In the genomic region with DNA sequence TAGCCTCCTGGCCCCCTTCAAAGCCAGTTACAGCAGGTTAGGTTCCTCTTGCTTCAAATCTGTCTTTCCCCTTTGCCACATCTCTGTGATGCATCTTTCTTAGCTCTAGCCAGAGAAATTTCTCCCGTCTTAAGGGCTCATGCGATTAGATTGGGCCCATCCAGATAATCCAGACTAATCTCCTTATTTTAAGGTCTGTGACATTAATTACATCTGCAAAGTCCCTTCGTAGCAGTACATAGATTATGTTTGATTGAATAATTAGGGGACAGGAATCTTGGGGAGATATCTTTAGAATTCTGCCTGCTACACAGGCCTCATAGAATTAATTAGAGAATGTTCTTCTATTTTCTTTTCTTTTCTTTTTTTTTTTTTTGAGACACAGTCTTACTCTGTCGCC, we compare ENCODE assay signal across 19 cellular contexts.
DNase-seq lines count a peak whose midpoint lies in the region; ATAC-seq and TF ChIP-seq lines count a peak whose summit lies in the region.
"Had no signal": no experiment of that assay in that cellular context is flagged by ENCODE, and none has a peak within 500 bp of the region (broad histone marks: within the 10 kb centered on the region; RNA-seq: fewer than 3 reads in every experiment).

No MANE protein-coding gene starts in this region.

- no peak overlapping the region for H3K9ac ChIP-seq in MM.1S (ENCODE audit: low read length)
- H3K9ac ChIP-seq: BLaER1 treated with 17β-estradiol and CSF1 and Interleukin-3, amounts not matched to agents 10 nM and 100 nM had no signal

- no peaks in the 10 kb centered on the region for H3K36me3 ChIP-seq in MM.1S (replicated peaks; ENCODE audit: insufficient read depth, low read length)
- H3K36me3 ChIP-seq in esophagus squamous epithelium = no peaks in the 10 kb centered on the region

- peaks cover 7% of the 10 kb centered on the region for H3F3A ChIP-seq in MM.1S (ENCODE audit: insufficient read depth, low read length)

- H3K27me3 ChIP-seq in MM.1S (replicated peaks; ENCODE audit: insufficient read depth, low read length) = no peaks in the 10 kb centered on the region
- H3K27me3 ChIP-seq in esophagus squamous epithelium = no peaks in the 10 kb centered on the region
- H3K27me3 ChIP-seq: BLaER1 treated with 17β-estradiol and CSF1 and Interleukin-3, amounts not matched to agents 10 nM and 100 nM had no signal

- no peak overlapping the region for H3K4me3 ChIP-seq in MM.1S (ENCODE audit: low read length)
- H3K4me3 ChIP-seq in esophagus squamous epithelium = no peak overlapping the region
- H3K4me3 ChIP-seq: A549; BLaER1 treated with 17β-estradiol and CSF1 and Interleukin-3, amounts not matched to agents 10 nM and 100 nM had no signal

- H3K27ac ChIP-seq in MM.1S (ENCODE audit: low read length) (peak overlapping the region; percentile 2; the same call in 1 of the 2 replicates), esophagus squamous epithelium (no peak overlapping the region)
- H3K27ac ChIP-seq: 22Rv1; A549; BLaER1 treated with 17β-estradiol and CSF1 and Interleukin-3, amounts not matched to agents 10 nM and 100 nM; C4-2B had no signal

- peaks cover 94% of the 10 kb centered on the region for H3K79me2 ChIP-seq in MM.1S (ENCODE audit: low read length)

- no peak for TF ChIP-seq CTCF in MM.1S (IDR thresholded peaks at IDR 0.05; ENCODE audit: low read length)
- no peak for TF ChIP-seq CTCF in WTC11 (IDR thresholded peaks at IDR 0.05)
- TF ChIP-seq CTCF in esophagus squamous epithelium (IDR thresholded peaks at IDR 0.05) = no peak

- WGBS in esophagus squamous epithelium, 2 donors = 90 to 95% methylated on average over 4 of the region's 4 CpGs

- H3K4me2 ChIP-seq in MM.1S (ENCODE audit: low read depth, low read length) = no peak overlapping the region
- H3K4me2 ChIP-seq: A549; BLaER1 treated with 17β-estradiol and CSF1 and Interleukin-3, amounts not matched to agents 10 nM and 100 nM had no signal

- H3K9me3 ChIP-seq in MM.1S (replicated peaks; ENCODE audit: insufficient read depth, low read length) (no peaks in the 10 kb centered on the region), esophagus squamous epithelium (no peaks in the 10 kb centered on the region)
- H3K9me3 ChIP-seq: Caco-2 had no signal

- H3K4me1 ChIP-seq in MM.1S (ENCODE audit: low read length) (peaks cover 2% of the 10 kb centered on the region; the same call in 1 of the 2 replicates), esophagus squamous epithelium (no peaks in the 10 kb centered on the region)
- H3K4me1 ChIP-seq: A549, Caco-2 had no signal

- no peaks in the 10 kb centered on the region for H4K20me1 ChIP-seq in MM.1S (ENCODE audit: insufficient read depth, low read length)

- ATAC-seq in WTC11 (no peak), HG02970 (IDR thresholded peaks at IDR 0.05; ENCODE audit: low FRiP score, unreplicated experiment) (no peak)
- ATAC-seq: A549; CD8-positive, alpha-beta T cell had no signal

- no peaks in the 10 kb centered on the region for H3K4me1 Mint-ChIP-seq in WTC11

- TF ChIP-seq POLR2A in esophagus squamous epithelium (IDR thresholded peaks at IDR 0.05) = no peak

- no peaks in the 10 kb centered on the region for H3K27me3 Mint-ChIP-seq in WTC11 (ENCODE audit: low read depth)
- H3K27me3 Mint-ChIP-seq: B cell; CD4-positive, alpha-beta T cell had no signal

- intact Hi-C loops in esophagus squamous epithelium (cut with DNase I) = no loop called here

- H3K27ac Mint-ChIP-seq in WTC11 = peak overlapping the region; percentile 13; the same call in 1 of the 2 replicates
- H3K27ac Mint-ChIP-seq: B cell; CD4-positive, alpha-beta T cell; CD8-positive, alpha-beta T cell had no signal

- CTCF ChIA-PET in WTC11 (lab: Charles Lee) = no interaction called here

- POLR2A ChIA-PET in WTC11 (lab: Charles Lee) = no interaction called here

- DNase-seq in D341Med (ENCODE audit: low spot score) (peak; percentile 58), MM.1S (no peak), NCI-H82 treated with DMSO at 0.1 percent for 48 hours (lab: John Stamatoyannopoulos, UW; ENCODE audit: unreplicated experiment) (peak; percentile 93), WTC11 (ENCODE audit: low spot score) (no peak), esophagus squamous epithelium (lab: John Stamatoyannopoulos, UW) (no peak)
- DNase-seq in stimulated activated CD4-positive, alpha-beta T cell treated with anti-CD3 and anti-CD28 coated beads, Interleukin-15, amount 100 ng/mL, for 24 hours = no peak
- DNase-seq: AML-193; Caco-2; Calu3; CD4-positive, alpha-beta T cell; CD8-positive, alpha-beta T cell; DMS79 treated with DMSO at 0.1 percent for 48 hours; GF-D8 had no signal

- H3K9me3 Mint-ChIP-seq in WTC11 = peaks cover 20% of the 10 kb centered on the region; the same call in 1 of the 2 replicates
- H3K9me3 Mint-ChIP-seq: CD4-positive, alpha-beta T cell; CD8-positive, alpha-beta T cell had no signal

- H2AFZ ChIP-seq in MM.1S (ENCODE audit: low read length) = no peak overlapping the region

- H3K4me3 Mint-ChIP-seq in WTC11 = no peak overlapping the region
- H3K4me3 Mint-ChIP-seq: B cell; CD4-positive, alpha-beta T cell; CD8-positive, alpha-beta T cell had no signal

- H3K9me2 ChIP-seq in MM.1S (replicated peaks; ENCODE audit: insufficient read depth, low read length) = no peaks in the 10 kb centered on the region

- peaks cover 25% of the 10 kb centered on the region for H3K36me3 Mint-ChIP-seq in WTC11

TF ChIP-seq in WTC11, 78 proteins besides CTCF, POLR2A, EP300 and RAD21:
- no peak for TF ChIP-seq TP53 (CRISPR knock-in tag; IDR thresholded peaks at IDR 0.05)
TF ChIP-seq in WTC11: peak in this region for 0.

Comparison
In these comparisons a context has a peak if more than half of its experiments do, and no peak if none do; other contexts are left out.
1. DNase-seq: peak in D341Med (single experiment) and NCI-H82 treated with DMSO at 0.1 percent for 48 hours (single experiment); none in MM.1S (single experiment), WTC11 (single experiment), esophagus squamous epithelium (single experiment) and stimulated activated CD4-positive, alpha-beta T cell treated with anti-CD3 and anti-CD28 coated beads, Interleukin-15, amount 100 ng/mL, for 24 hours (single experiment).